In the genomic region with DNA sequence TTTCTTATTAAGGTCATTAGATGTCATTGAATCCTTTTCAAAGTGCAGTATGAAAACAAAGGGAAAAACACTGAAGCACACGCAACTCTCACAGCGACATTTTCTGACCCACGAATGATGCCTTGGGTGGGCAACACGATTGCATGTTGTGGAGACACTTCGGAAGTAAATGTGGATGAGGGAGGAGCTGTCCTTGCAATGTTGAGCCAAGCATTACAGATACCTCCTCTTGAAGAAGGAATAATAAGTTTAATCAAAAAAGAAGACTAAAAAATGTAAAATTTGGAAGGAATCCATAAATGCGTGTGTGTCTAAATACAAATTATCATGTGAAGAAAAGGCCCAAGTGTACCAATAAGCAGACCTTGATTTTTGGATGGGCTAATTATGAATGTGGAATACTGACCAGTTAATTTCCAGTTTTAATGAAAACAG, we compare ENCODE assay signal across 16 cellular contexts. TPM values are rescaled to one million over a fixed set of nuclear protein-coding genes. Genes with fewer than 3 reads are reported as not detected.
A peak's percentile ranks its signal among the peaks of the same experiment; 100 is the strongest.
DNase-seq lines count a peak whose midpoint lies in the region; TF ChIP-seq lines count a peak whose summit lies in the region.
"Had no signal": no experiment of that assay in that cellular context is flagged by ENCODE, and none has a peak within 500 bp of the region (broad histone marks: within the 10 kb centered on the region; RNA-seq: fewer than 3 reads in every experiment).

No MANE protein-coding gene starts in this region.

- 75 to 77% methylated on average over 6 of the region's 6 CpGs for WGBS in tibial nerve, 2 donors

- DNase-seq in Daoy (ENCODE audit: low read depth) (peak; percentile 56), fibroblast of mammary gland (ENCODE audit: low read depth) (peak; percentile 71), pulmonary artery endothelial cell (ENCODE audit: low read depth, low spot score) (peak; percentile 89), uterus (no peak), tibial nerve (ENCODE audit: low spot score in 2 of 2) (no peak), NCI-H2081 treated with DMSO at 0.1 percent for 48 hours (lab: John Stamatoyannopoulos, UW) (no peak), GF-D8 (lab: John Stamatoyannopoulos, UW) (no peak)
- DNase-seq: activated CD8-positive, alpha-beta T cell treated with anti-CD3 and anti-CD28 coated beads for 36 hours; activated naive CD8-positive, alpha-beta T cell treated with anti-CD3 and anti-CD28 coated beads for 36 hours; DMS153; kidney; NCI-H2081; nucleus accumbens; stimulated activated CD4-positive, alpha-beta T cell treated with anti-CD3 and anti-CD28 coated beads, Interleukin-4, amount 100 ng/mL, for 4 hours had no signal

- intact Hi-C loops in uterus (cut with DNase I; ENCODE audit: low total_unique reads): no loop called here

- H3K4me3 ChIP-seq in fibroblast of mammary gland (ENCODE audit: control insufficient read depth, low read depth, low read length) (no peak overlapping the region), uterus (no peak overlapping the region), tibial nerve (no peak overlapping the region)

- TF ChIP-seq POLR2A in uterus (IDR thresholded peaks at IDR 0.05): no peak
- no peak for TF ChIP-seq POLR2A in tibial nerve (IDR thresholded peaks at IDR 0.05)

- TF ChIP-seq EP300 in tibial nerve (IDR thresholded peaks at IDR 0.05): peak in 1 of 2 donors; percentile 54

- H3K27me3 ChIP-seq in uterus: no peaks in the 10 kb centered on the region
- no peaks in the 10 kb centered on the region for H3K27me3 ChIP-seq in tibial nerve

- H3K27ac ChIP-seq in VCaP (peak overlapping the region; percentile 65), uterus (no peak overlapping the region), tibial nerve (no peak overlapping the region)
- H3K27ac ChIP-seq: C4-2B had no signal

- H3K9me3 ChIP-seq in uterus: no peaks in the 10 kb centered on the region
- H3K9me3 ChIP-seq in tibial nerve: no peaks in the 10 kb centered on the region

- H3K36me3 ChIP-seq in uterus (peaks cover 0 to 6% of the 10 kb centered on the region in 2 donors), tibial nerve (peaks cover 0 to 38% (median 0%) of the 10 kb centered on the region in 3 donors)

- TF ChIP-seq CTCF in VCaP (conservative IDR thresholded peaks at IDR 0.05) (no peak), fibroblast of mammary gland (conservative IDR thresholded peaks at IDR 0.05; ENCODE audit: control insufficient read depth, insufficient read depth, low read depth, low read length) (no peak), uterus (IDR thresholded peaks at IDR 0.05) (no peak), tibial nerve (IDR thresholded peaks at IDR 0.05) (no peak)

- H3K4me1 ChIP-seq in uterus: no peaks in the 10 kb centered on the region
- peaks cover 0 to 41% (median 4%) of the 10 kb centered on the region in 4 donors for H3K4me1 ChIP-seq in tibial nerve

RNA-seq across cellular contexts. Expression of a gene that starts 16.9 kb away (rescaled TPM):
- total RNA-seq in Daoy (2014; rRNA removed; shearing (Covaris generic)): 567 and 839 TPM in 2 replicates
- total RNA-seq in pulmonary artery endothelial cell (5,210 and 8,327 TPM in 2 replicates), uterus (100 to 1,000 TPM; 119 to 341 (median 210) TPM), tibial nerve (1,000 to 10,000 TPM; 1,850 to 2,559 (median 1,931) TPM)

Comparison
In these comparisons a context has a peak if more than half of its experiments do, and no peak if none do; other contexts are left out.
1. DNase-seq: peak in Daoy (single experiment), fibroblast of mammary gland (single experiment) and pulmonary artery endothelial cell (single experiment); none in uterus (0 of 2), tibial nerve (0 of 2), NCI-H2081 treated with DMSO at 0.1 percent for 48 hours (single experiment) and GF-D8 (single experiment).